9 cellular contexts compared by ENCODE assay signal in the genomic region with DNA sequence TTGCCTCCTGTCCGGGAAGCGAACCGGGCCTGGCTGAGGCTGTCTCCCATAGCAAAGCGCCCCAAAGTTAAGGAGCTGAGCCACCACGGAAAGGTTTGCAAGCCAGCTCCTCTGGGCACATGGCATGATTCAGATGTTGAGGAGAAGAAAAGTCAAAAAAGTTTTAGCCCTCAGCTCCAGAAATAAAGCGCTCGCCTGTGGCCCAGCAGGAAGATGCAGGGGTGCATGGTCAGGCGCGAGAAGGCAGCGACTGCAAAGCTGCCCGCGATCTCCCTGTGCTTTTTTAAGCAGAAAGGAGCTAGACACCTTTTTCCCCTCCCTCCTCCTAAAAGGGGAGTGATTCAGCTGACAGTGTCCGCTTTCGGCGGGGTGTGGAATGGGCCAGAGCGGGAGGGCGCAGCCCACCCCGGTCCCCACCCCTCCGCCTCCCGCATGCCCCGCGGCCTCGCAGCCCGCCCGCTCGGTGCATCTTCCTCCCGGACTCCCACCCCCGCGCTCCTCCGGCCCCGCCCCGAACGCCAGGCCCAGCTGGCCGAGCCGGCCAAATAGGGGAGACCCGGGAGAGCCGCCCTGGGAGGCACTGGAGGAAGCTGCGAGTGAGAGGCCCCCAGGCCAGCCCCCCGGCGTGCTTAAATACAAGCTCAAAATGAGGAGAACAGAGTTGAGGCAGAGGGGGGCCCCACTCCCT. TPM values are rescaled to one million over a fixed set of nuclear protein-coding genes. Genes with fewer than 3 reads are reported as not detected.
DNase-seq lines count a peak whose midpoint lies in the region; ATAC-seq and TF ChIP-seq lines count a peak whose summit lies in the region.
"Had no signal": no experiment of that assay in that cellular context is flagged by ENCODE, and none has a peak within 500 bp of the region (broad histone marks: within the 10 kb centered on the region; RNA-seq: fewer than 3 reads in every experiment).

A gene with protein sequence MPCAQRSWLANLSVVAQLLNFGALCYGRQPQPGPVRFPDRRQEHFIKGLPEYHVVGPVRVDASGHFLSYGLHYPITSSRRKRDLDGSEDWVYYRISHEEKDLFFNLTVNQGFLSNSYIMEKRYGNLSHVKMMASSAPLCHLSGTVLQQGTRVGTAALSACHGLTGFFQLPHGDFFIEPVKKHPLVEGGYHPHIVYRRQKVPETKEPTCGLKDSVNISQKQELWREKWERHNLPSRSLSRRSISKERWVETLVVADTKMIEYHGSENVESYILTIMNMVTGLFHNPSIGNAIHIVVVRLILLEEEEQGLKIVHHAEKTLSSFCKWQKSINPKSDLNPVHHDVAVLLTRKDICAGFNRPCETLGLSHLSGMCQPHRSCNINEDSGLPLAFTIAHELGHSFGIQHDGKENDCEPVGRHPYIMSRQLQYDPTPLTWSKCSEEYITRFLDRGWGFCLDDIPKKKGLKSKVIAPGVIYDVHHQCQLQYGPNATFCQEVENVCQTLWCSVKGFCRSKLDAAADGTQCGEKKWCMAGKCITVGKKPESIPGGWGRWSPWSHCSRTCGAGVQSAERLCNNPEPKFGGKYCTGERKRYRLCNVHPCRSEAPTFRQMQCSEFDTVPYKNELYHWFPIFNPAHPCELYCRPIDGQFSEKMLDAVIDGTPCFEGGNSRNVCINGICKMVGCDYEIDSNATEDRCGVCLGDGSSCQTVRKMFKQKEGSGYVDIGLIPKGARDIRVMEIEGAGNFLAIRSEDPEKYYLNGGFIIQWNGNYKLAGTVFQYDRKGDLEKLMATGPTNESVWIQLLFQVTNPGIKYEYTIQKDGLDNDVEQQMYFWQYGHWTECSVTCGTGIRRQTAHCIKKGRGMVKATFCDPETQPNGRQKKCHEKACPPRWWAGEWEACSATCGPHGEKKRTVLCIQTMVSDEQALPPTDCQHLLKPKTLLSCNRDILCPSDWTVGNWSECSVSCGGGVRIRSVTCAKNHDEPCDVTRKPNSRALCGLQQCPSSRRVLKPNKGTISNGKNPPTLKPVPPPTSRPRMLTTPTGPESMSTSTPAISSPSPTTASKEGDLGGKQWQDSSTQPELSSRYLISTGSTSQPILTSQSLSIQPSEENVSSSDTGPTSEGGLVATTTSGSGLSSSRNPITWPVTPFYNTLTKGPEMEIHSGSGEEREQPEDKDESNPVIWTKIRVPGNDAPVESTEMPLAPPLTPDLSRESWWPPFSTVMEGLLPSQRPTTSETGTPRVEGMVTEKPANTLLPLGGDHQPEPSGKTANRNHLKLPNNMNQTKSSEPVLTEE (N-terminal part only) (minus strand): TSS at position 260 of the 688 bp plus-strand sequence. CDS start 134 bp downstream, at position 126.

- no peaks in the 10 kb centered on the region for H3K9me2 ChIP-seq in PC-9 (ENCODE audit: insufficient read depth)

- H3K4me2 ChIP-seq in PC-9, result peak within 1 kb of the TSS; percentile 92
- peak within 1 kb of the TSS; percentile 95 for H3K4me2 ChIP-seq in osteoblast (ENCODE audit: insufficient read depth, low read length)
- H3K4me2 ChIP-seq: KMS-11 had no signal

- CTCF ChIA-PET in PC-9 (lab: Charles Lee), result interaction anchor here (0.7 to 1.3 kb wide), 8 partner anchors 32 to 303 kb away, joined by 3 to 10 read pairs (median 4); a partner anchor contains a TSS

- H3K9me3 ChIP-seq in PC-9 (ENCODE audit: insufficient read depth, low read depth), result no peaks in the 10 kb centered on the region
- H3K9me3 ChIP-seq in osteoblast (ENCODE audit: low read depth, low read length), result no peaks in the 10 kb centered on the region

- TF ChIP-seq CTCF in PC-9 (conservative IDR thresholded peaks at IDR 0.05), result no peak
- no peak for TF ChIP-seq CTCF in fibroblast of the aortic adventitia (IDR thresholded peaks at IDR 0.05; ENCODE audit: insufficient read depth, low read length)
- no peak for TF ChIP-seq CTCF in osteoblast (IDR thresholded peaks at IDR 0.05; ENCODE audit: extremely low read depth, low read depth, low read length)

- H3K4me3 ChIP-seq in PC-9, result peak within 1 kb of the TSS; percentile 67
- peak within 1 kb of the TSS; percentile 78 for H3K4me3 ChIP-seq in fibroblast of the aortic adventitia (ENCODE audit: low read depth, low read length)
- H3K4me3 ChIP-seq in osteoblast (ENCODE audit: insufficient read depth, low read length), result peak within 1 kb of the TSS; percentile 82

- POLR2A ChIA-PET in PC-9 (lab: Charles Lee; ENCODE audit: unreplicated experiment), result interaction anchor here (0.7 to 2.1 kb wide), 4 partner anchors 11 to 1037 kb away, joined by 3 to 35 read pairs (median 12); no protein-coding TSS in a partner anchor

- H3K36me3 ChIP-seq in PC-9 (ENCODE audit: low read depth) (no peaks in the 10 kb centered on the region), osteoblast (ENCODE audit: insufficient read depth, low read length) (peaks cover under 1% of the 10 kb centered on the region)

- H3K79me2 ChIP-seq in PC-9 (ENCODE audit: low read depth), result peaks cover 47% of the 10 kb centered on the region
- H3K79me2 ChIP-seq in osteoblast (ENCODE audit: insufficient read depth, low read length), result peaks cover 45% of the 10 kb centered on the region

- H3K27me3 ChIP-seq in PC-9 (ENCODE audit: insufficient read depth, low read depth), result no peaks in the 10 kb centered on the region
- H3K27me3 ChIP-seq in osteoblast (ENCODE audit: insufficient read depth, low read length), result no peaks in the 10 kb centered on the region

- peaks cover 44% of the 10 kb centered on the region for H3F3A ChIP-seq in PC-9 (ENCODE audit: insufficient read depth, low read depth)

- DNase-seq in PC-9 (peak; percentile 68 to 87), fibroblast of the aortic adventitia (ENCODE audit: low read depth) (peak; percentile 59), osteoblast (ENCODE audit: insufficient read length, low spot score, missing footprints) (peak; percentile 93), HPDE6-E6E7 (ENCODE audit: extremely low spot score) (no peak), T-helper 9 cell (no peak)

- H2AFZ ChIP-seq in PC-9, result peak within 1 kb of the TSS; percentile 77
- H2AFZ ChIP-seq in osteoblast (ENCODE audit: low read length), result peak within 1 kb of the TSS; percentile 51

- H3K27ac ChIP-seq in PC-9 (peak within 1 kb of the TSS; percentile 75), osteoblast (ENCODE audit: low read depth, low read length) (peak within 1 kb of the TSS; percentile 84)
- H3K27ac ChIP-seq: KMS-11 had no signal

- intact Hi-C loops in PC-9 (cut with micrococcal nuclease; ENCODE audit: unreplicated experiment), result loop anchor here (1.0 to 10.0 kb wide), 8 partner anchors 33 to 1033 kb away; a partner anchor contains a TSS

- H4K20me1 ChIP-seq in PC-9 (ENCODE audit: insufficient read depth) (peaks cover 4% of the 10 kb centered on the region; the same call in 1 of the 2 replicates), osteoblast (ENCODE audit: insufficient read depth, low read length) (peaks cover 27% of the 10 kb centered on the region)

- ATAC-seq in GM18868 (IDR thresholded peaks at IDR 0.05; ENCODE audit: unreplicated experiment), result peak; percentile 41
- no peak for ATAC-seq in HG02840 (IDR thresholded peaks at IDR 0.05; ENCODE audit: low FRiP score, unreplicated experiment)
- ATAC-seq in GM18520 (IDR thresholded peaks at IDR 0.05; ENCODE audit: unreplicated experiment), result no peak

- no TSS peak for BruUV-seq in PC-9 (replicated peaks; lab: Mats Ljungman, UMichigan)

- H3K4me1 ChIP-seq in PC-9 (replicated peaks; ENCODE audit: insufficient read depth) (peaks cover 78% of the 10 kb centered on the region), osteoblast (ENCODE audit: insufficient read depth, low read length) (peaks cover 57% of the 10 kb centered on the region)

RNA-seq across cellular contexts. Expression of the gene that starts here (rescaled TPM):
- total RNA-seq in PC-9 (2021) (71.1 and 103 TPM in 2 replicates), fibroblast of the aortic adventitia (ENCODE audit: low replicate concordance) (13.0 and 21.8 TPM in 2 replicates), osteoblast (6.9 and 8.3 TPM in 2 replicates)

Comparison
In these comparisons a context has a peak if more than half of its experiments do, and no peak if none do; other contexts are left out.
1. DNase-seq: peak in PC-9 (2 of 2), fibroblast of the aortic adventitia (single experiment) and osteoblast (single experiment); none in HPDE6-E6E7 (single experiment) and T-helper 9 cell (single experiment).
2. Peak in every context shown above with its lines, with median percentiles within 50 percentile points of each other: H3K4me3 ChIP-seq.